25 cellular contexts compared by ENCODE assay signal in the genomic region with DNA sequence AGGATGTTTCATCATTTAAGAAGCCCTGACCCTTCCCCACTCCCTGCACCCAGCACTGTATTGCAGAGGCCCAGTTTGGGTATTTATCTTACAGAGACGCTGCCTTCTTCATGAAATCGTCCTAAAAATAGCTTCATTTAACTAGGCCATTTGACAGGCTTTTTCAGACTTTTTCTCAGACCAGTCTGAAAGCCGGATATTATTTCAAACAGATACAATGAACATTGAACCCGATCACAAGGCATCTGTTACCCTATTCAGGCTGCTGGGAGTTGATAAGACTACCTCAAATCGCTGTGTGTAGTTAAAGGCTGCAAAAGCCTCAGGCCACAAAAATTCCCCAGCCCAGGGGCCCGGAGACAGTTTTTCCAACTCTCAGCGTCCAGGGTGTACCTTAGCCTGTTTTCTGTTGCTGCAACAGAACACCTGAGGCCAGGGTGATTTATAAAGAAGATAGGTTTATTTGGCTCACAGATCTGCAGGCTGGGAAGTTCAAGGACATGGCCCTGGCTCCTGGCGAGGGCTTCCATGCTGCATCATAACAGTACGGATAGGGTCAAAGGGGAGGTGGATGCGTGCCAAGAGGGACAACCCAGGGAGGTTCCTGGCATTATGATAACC.
DNase-seq lines count a peak whose midpoint lies in the region; ATAC-seq, FAIRE-seq and TF ChIP-seq lines count a peak whose summit lies in the region.
"Had no signal": no experiment of that assay in that cellular context is flagged by ENCODE, and none has a peak within 500 bp of the region (broad histone marks: within the 10 kb centered on the region; RNA-seq: fewer than 3 reads in every experiment).

No MANE protein-coding gene starts in this region.

- no peak overlapping the region for H2AFZ ChIP-seq in K562 (ENCODE audit: low read depth, low read length)
- H2AFZ ChIP-seq in HepG2 (ENCODE audit: low read length) = no peak overlapping the region

- H3K4me2 ChIP-seq in K562 (ENCODE audit: insufficient read depth, low read length) (no peak overlapping the region), HepG2 (ENCODE audit: low read depth, low read length) (peak overlapping the region; percentile 73)

- peak; percentile 83 for ATAC-seq in K562
- peak; percentile 55 for ATAC-seq in HepG2
- ATAC-seq: activated CD8-positive, alpha-beta T cell treated with anti-CD3 and anti-CD28 coated beads for 36 hours; left ventricle myocardium superior; naive thymus-derived CD4-positive, alpha-beta T cell; T-cell had no signal

- H3K9ac ChIP-seq in K562 (ENCODE audit: insufficient read depth in 1 of 2, low read depth in 2 of 2, low read length in 2 of 2) (peak overlapping the region in 1 of 2 experiments; percentile 43; a peak in 1 of 4 replicates), HepG2 (ENCODE audit: insufficient read depth, low read depth, low read length) (peak overlapping the region; percentile 53)

- peak; percentile 58; the same call in 1 of the 2 replicates for TF ChIP-seq EP300 in K562 (IDR thresholded peaks at IDR 0.05; ENCODE audit: low read length)
- 0 out of 4 replicates have a peak, but pooled peaks of 1 of the 2 experiments have one; percentile 34 for TF ChIP-seq EP300 in HepG2 (IDR thresholded peaks at IDR 0.05; ENCODE audit: low read depth in 2 of 2, low read length in 2 of 2)
- TF ChIP-seq EP300 in HepG2 (CRISPR knock-in tag; IDR thresholded peaks at IDR 0.05; ENCODE audit: borderline replicate concordance) = no peak

- peak; percentile 8 for DNase-seq in NCI-H69 (lab: John Stamatoyannopoulos, UW)
- DNase-seq in K562 (ENCODE audit: extremely low read depth in 1 of 4, low spot score in 3 of 4) = peak; percentile 74 to 83 (median 79)
- peak; percentile 78 for DNase-seq in HepG2 (ENCODE audit: low spot score)
- no peak for DNase-seq in type B pancreatic cell (ENCODE audit: extremely low spot score, unreplicated experiment)
- DNase-seq in NCI-H1694 (lab: John Stamatoyannopoulos, UW) = no peak
- DNase-seq in DMS53 (lab: John Stamatoyannopoulos, UW) = no peak
- no peak for DNase-seq in GM19239 (ENCODE audit: insufficient read length, low spot score)
- DNase-seq: activated CD8-positive, alpha-beta T cell treated with anti-CD3 and anti-CD28 coated beads for 36 hours; C1 segment of cervical spinal cord; Calu3; central memory CD4-positive, alpha-beta T cell; dermis blood vessel endothelial cell; DND-41; left ventricle myocardium superior; midbrain; naive thymus-derived CD4-positive, alpha-beta T cell; NCI-H526; retina; T-cell; transverse colon had no signal

- H3K27ac ChIP-seq in K562 (ENCODE audit: extremely low read depth, low read depth, low read length) (peak overlapping the region; percentile 46; the same call in 2 of the 3 replicates), HepG2 (ENCODE audit: extremely low read length, insufficient read depth, low read length) (peak overlapping the region; percentile 100)
- H3K27ac ChIP-seq: HL-60, transverse colon had no signal

- H3K27me3 Mint-ChIP-seq in type B pancreatic cell = no peaks in the 10 kb centered on the region
- H3K27me3 Mint-ChIP-seq: activated CD8-positive, alpha-beta T cell treated with anti-CD3 and anti-CD28 coated beads for 36 hours; activated naive CD8-positive, alpha-beta T cell; naive thymus-derived CD4-positive, alpha-beta T cell; T-cell had no signal

- peaks cover 3% of the 10 kb centered on the region for H3K9me1 ChIP-seq in K562 (ENCODE audit: control insufficient read depth, insufficient read depth, low read length)

- no peaks in the 10 kb centered on the region for H3K9me3 ChIP-seq in K562 (replicated peaks; ENCODE audit: control insufficient read depth, insufficient read depth, low read depth, low read length)
- H3K9me3 ChIP-seq in HepG2 (ENCODE audit: low read length) = no peaks in the 10 kb centered on the region
- H3K9me3 ChIP-seq: transverse colon had no signal

- peaks cover 19% of the 10 kb centered on the region for H3K4me1 Mint-ChIP-seq in type B pancreatic cell (ENCODE audit: unreplicated experiment)
- H3K4me1 Mint-ChIP-seq: T-cell had no signal

- peaks cover 6% of the 10 kb centered on the region for H3K9me3 Mint-ChIP-seq in type B pancreatic cell
- H3K9me3 Mint-ChIP-seq: activated CD8-positive, alpha-beta T cell treated with anti-CD3 and anti-CD28 coated beads for 36 hours; activated T-helper 2 cell treated with anti-CD3 and anti-CD28 coated beads, Interferon-gamma antibody, Interleukin-2, Interleukin-4, amounts not matched to agents 10 μg/mL and 5 μg/mL and 100 μg/mL, durations not matched to agents 14 hours and 24 hours and 36 hours; T-cell had no signal

- H3K4me3 ChIP-seq in K562 (no peak overlapping the region), HepG2 (replicated peaks in 1 of 3; ENCODE audit: insufficient read depth in 1 of 3, low read depth in 2 of 3, low read length in 3 of 3) (peak overlapping the region in 2 of 3 experiments; percentile 39 to 40; a peak in 2 of 6 replicates)
- H3K4me3 ChIP-seq: transverse colon had no signal

- CTCF ChIA-PET in K562 (lab: Yijun Ruan, JAX; ENCODE audit: low intra/inter-chr PET ratio) = no interaction called here
- CTCF ChIA-PET in HepG2 (lab: Yijun Ruan, JAX; ENCODE audit: low intra/inter-chr PET ratio, low total read pairs) = no interaction called here

- no peak for TF ChIP-seq CTCF in K562 (IDR thresholded peaks at IDR 0.05 in 2 of 3, conservative IDR thresholded peaks at IDR 0.05 in 1 of 3; ENCODE audit: insufficient read depth in 2 of 3, low read depth in 1 of 3, low read length in 3 of 3)
- TF ChIP-seq CTCF in HepG2 (CRISPR knock-in tag; IDR thresholded peaks at IDR 0.05) = no peak
- TF ChIP-seq CTCF in type B pancreatic cell (conservative IDR thresholded peaks at IDR 0.05) = no peak

- TF ChIP-seq RAD21 in K562 (CRISPR knock-in tag; conservative IDR thresholded peaks at IDR 0.05 in 1 of 2, IDR thresholded peaks at IDR 0.05 in 1 of 2) (no peak), HepG2 (CRISPR knock-in tag; IDR thresholded peaks at IDR 0.05) (no peak)

- in situ Hi-C loops in K562 (cut with MboI) = no loop called here
- in situ Hi-C loops in HepG2 (cut with HindIII; ENCODE audit: extremely low pct_ligation_motif_present, low pct_unique_long_range_greater_than_20kb) = no loop called here

- peaks cover 18 to 26% of the 10 kb centered on the region in 2 experiments; a peak in 4 of 5 replicates for H3K4me1 ChIP-seq in K562 (replicated peaks in 1 of 2; ENCODE audit: control insufficient read depth in 2 of 2, insufficient read depth in 2 of 2, low read length in 2 of 2)
- H3K4me1 ChIP-seq in HepG2 (ENCODE audit: insufficient read depth, low read length) = peaks cover 72% of the 10 kb centered on the region

- H4K20me1 ChIP-seq in K562 (replicated peaks; ENCODE audit: control insufficient read depth, insufficient read depth, low read length) = no peaks in the 10 kb centered on the region; the same call in 1 of the 2 replicates
- H4K20me1 ChIP-seq in HepG2 (ENCODE audit: insufficient read depth, low read length) = no peaks in the 10 kb centered on the region

- H3K79me2 ChIP-seq in K562 (ENCODE audit: control insufficient read depth, insufficient read depth, low read length) (no peaks in the 10 kb centered on the region), HepG2 (ENCODE audit: insufficient read depth, low read length) (no peaks in the 10 kb centered on the region)

- WGBS in K562 (ENCODE audit: insufficient coverage, low coverage, missing lambda C conversion rate) = 15% methylated on average over 10 of the region's 10 CpGs
- WGBS in HepG2 (ENCODE audit: low lambda C conversion rate) = under 1% methylated on average over 10 of the region's 10 CpGs

- FAIRE-seq in K562 (lab: Jason Lieb, UNC) = peak; percentile 94
- FAIRE-seq in HepG2 (lab: Jason Lieb, UNC) = peak; percentile 80
- no peak for FAIRE-seq in GM19239 (lab: Jason Lieb, UNC)
- FAIRE-seq: endometrium, GM18507 had no signal

- peak overlapping the region; percentile 67 for H3K27ac Mint-ChIP-seq in type B pancreatic cell
- H3K27ac Mint-ChIP-seq: activated CD8-positive, alpha-beta T cell treated with anti-CD3 and anti-CD28 coated beads for 36 hours; activated naive CD8-positive, alpha-beta T cell; activated T-helper 2 cell treated with anti-CD3 and anti-CD28 coated beads, Interferon-gamma antibody, Interleukin-2, Interleukin-4, amounts not matched to agents 10 μg/mL and 5 μg/mL and 100 μg/mL, durations not matched to agents 14 hours and 24 hours and 36 hours; naive thymus-derived CD4-positive, alpha-beta T cell; T-cell had no signal

- intact Hi-C loops in K562 (cut with micrococcal nuclease) (no loop called here), HepG2 (cut with micrococcal nuclease; ENCODE audit: unreplicated experiment) (loop anchor here (10.0 kb wide), 1 partner anchor 79 kb away; no protein-coding TSS in a partner anchor)

- BruUV-seq in K562 (replicated peaks; lab: Mats Ljungman, UMichigan) = no TSS peak
- BruUV-seq in HepG2 (replicated peaks; lab: Mats Ljungman, UMichigan) = no TSS peak

- POLR2A ChIA-PET in K562 (lab: Yijun Ruan, JAX) = no interaction called here
- POLR2A ChIA-PET in HepG2 (lab: Yijun Ruan, JAX) = no interaction called here

- H3K4me3 Mint-ChIP-seq in type B pancreatic cell = no peak overlapping the region
- H3K4me3 Mint-ChIP-seq: activated CD8-positive, alpha-beta T cell treated with anti-CD3 and anti-CD28 coated beads for 36 hours; activated naive CD8-positive, alpha-beta T cell; naive thymus-derived CD4-positive, alpha-beta T cell; T-cell had no signal

- H3K27me3 ChIP-seq in K562 (ENCODE audit: control insufficient read depth in 2 of 2, insufficient read depth in 2 of 2, low read length in 2 of 2) = no peaks in the 10 kb centered on the region
- no peaks in the 10 kb centered on the region for H3K27me3 ChIP-seq in HepG2 (ENCODE audit: control insufficient read depth in 1 of 2, insufficient read depth in 2 of 2, low read length in 2 of 2)
- H3K27me3 ChIP-seq: transverse colon had no signal

- TF ChIP-seq POLR2A in K562 (conservative IDR thresholded peaks at IDR 0.05) (no peak), HepG2 (IDR thresholded peaks at IDR 0.05; ENCODE audit: insufficient read depth in 1 of 2, low read depth in 2 of 2, low read length in 2 of 2) (no peak)

- H3K36me3 ChIP-seq in K562 (ENCODE audit: control insufficient read depth, insufficient read depth, low read length) = peaks cover 29% of the 10 kb centered on the region
- H3K36me3 ChIP-seq in HepG2 (replicated peaks in 1 of 2; ENCODE audit: control insufficient read depth in 1 of 2, insufficient read depth in 2 of 2, low read length in 2 of 2) = peaks cover 6 to 14% of the 10 kb centered on the region in 2 experiments; a peak in 1 of 5 replicates
- H3K36me3 ChIP-seq: transverse colon had no signal

- H3K36me3 Mint-ChIP-seq in type B pancreatic cell = peaks cover 15% of the 10 kb centered on the region

TF ChIP-seq in K562, 482 proteins besides CTCF, POLR2A, EP300 and RAD21 (continues in another document):
- TF ChIP-seq ZNF644 (tag; IDR thresholded peaks at IDR 0.05; ENCODE audit: low read depth) (no peak), PML (IDR thresholded peaks at IDR 0.05; ENCODE audit: low read length) (peak; percentile 37; the same call in 1 of the 2 replicates), TAL1 (IDR thresholded peaks at IDR 0.05) (peak; percentile 86)

TF ChIP-seq in HepG2, 621 proteins besides CTCF, POLR2A, EP300 and RAD21 (continues in another document):
- TF ChIP-seq RXRA (CRISPR knock-in tag; IDR thresholded peaks at IDR 0.05) (peak; percentile 57; the same call in 1 of the 2 replicates), TEAD3 (CRISPR knock-in tag; optimal IDR thresholded peaks at IDR 0.05; ENCODE audit: borderline replicate concordance) (peak; percentile 61), ZFYVE20 (CRISPR knock-in tag; IDR thresholded peaks at IDR 0.05; ENCODE audit: borderline replicate concordance, low read depth) (no peak)

Comparison
In these comparisons a context has a peak if more than half of its experiments do, and no peak if none do; other contexts are left out.
1. DNase-seq: peak in NCI-H69 (single experiment), K562 (4 of 4) and HepG2 (single experiment); none in type B pancreatic cell (single experiment), NCI-H1694 (single experiment), DMS53 (single experiment) and GM19239 (single experiment).